Comparison of ENCODE assay signal across 1 cellular context in genomic region chr12:123364532-123365140, GRCh38.
TF ChIP-seq lines count a peak whose summit lies in the region.

Gene SBNO1, minus strand, starts transcription at chr12:123364847. Its CDS starts 14,406 bp downstream, at chr12:123350441.

TF ChIP-seq in SK-N-SH treated with all-trans-retinoic acid at 6 μM for 48 hours, 23 proteins besides CTCF, POLR2A, EP300 and RAD21 (continued from another document):
- TF ChIP-seq CREB5 (CRISPR knock-in tag; IDR thresholded peaks at IDR 0.05; ENCODE audit: low read depth) (no peak), ISL1 (CRISPR knock-in tag; IDR thresholded peaks at IDR 0.05) (no peak), ZFP3 (CRISPR knock-in tag; IDR thresholded peaks at IDR 0.05) (no peak), CSDC2 (CRISPR knock-in tag; IDR thresholded peaks at IDR 0.05) (no peak), ZNF8 (CRISPR knock-in tag; IDR thresholded peaks at IDR 0.05) (no peak), BACH2 (CRISPR knock-in tag; IDR thresholded peaks at IDR 0.05; ENCODE audit: borderline replicate concordance) (no peak), TOX (CRISPR knock-in tag; IDR thresholded peaks at IDR 0.05; ENCODE audit: borderline replicate concordance) (no peak), PPARA (CRISPR knock-in tag; IDR thresholded peaks at IDR 0.05; ENCODE audit: borderline replicate concordance) (no peak), GLIS3 (CRISPR knock-in tag; IDR thresholded peaks at IDR 0.05) (no peak), ZFP30 (CRISPR knock-in tag; IDR thresholded peaks at IDR 0.05) (no peak), ARNTL (CRISPR knock-in tag; IDR thresholded peaks at IDR 0.05; ENCODE audit: borderline replicate concordance, low read depth) (no peak), TCF4 (CRISPR knock-in tag; IDR thresholded peaks at IDR 0.05; ENCODE audit: borderline replicate concordance) (no peak), SNAI2 (CRISPR knock-in tag; IDR thresholded peaks at IDR 0.05) (no peak), CSRNP3 (CRISPR knock-in tag; IDR thresholded peaks at IDR 0.05) (no peak)
